1 cellular context compared by ENCODE assay signal in the genomic region with DNA sequence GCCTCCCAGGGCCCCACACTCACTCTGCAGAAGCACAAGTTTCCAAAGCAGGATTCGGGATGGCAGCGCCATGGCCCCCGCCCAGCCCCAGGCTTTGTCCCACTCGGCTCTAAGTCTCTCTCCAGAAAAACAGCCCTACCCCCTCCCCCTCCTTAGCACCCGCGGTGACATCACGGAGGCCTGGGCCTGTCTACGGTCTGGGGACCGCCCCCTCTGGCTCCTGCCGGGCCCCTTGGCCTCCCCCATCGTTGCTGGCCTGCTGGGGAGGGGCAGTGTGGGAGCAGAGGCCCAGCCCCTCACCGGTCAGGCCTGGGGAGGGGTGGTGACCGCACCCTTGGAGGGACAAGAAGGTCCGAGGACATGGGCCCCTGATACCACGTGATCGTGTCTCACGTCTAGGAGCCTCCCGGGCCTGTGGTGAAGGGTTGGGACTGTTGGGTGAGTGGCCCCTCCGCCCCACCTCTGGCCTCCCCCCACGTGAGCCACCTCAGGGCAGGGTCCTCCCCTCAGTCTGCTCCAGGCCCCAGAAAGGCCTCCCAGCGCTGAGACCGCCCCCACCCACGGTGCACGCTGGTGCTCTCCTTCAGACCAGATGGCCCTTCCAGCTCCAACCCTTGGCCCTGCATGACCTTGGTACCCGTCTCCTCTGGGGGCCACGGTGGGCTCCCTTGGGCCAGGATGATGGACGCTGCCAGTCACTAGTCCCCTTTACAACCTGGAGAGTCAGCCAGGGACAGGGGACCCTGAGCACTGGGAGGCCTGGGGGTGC.
TF ChIP-seq lines count a peak whose summit lies in the region.

A gene with protein sequence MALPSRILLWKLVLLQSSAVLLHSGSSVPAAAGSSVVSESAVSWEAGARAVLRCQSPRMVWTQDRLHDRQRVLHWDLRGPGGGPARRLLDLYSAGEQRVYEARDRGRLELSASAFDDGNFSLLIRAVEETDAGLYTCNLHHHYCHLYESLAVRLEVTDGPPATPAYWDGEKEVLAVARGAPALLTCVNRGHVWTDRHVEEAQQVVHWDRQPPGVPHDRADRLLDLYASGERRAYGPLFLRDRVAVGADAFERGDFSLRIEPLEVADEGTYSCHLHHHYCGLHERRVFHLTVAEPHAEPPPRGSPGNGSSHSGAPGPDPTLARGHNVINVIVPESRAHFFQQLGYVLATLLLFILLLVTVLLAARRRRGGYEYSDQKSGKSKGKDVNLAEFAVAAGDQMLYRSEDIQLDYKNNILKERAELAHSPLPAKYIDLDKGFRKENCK (minus strand): TSS at position 123 of the 769 bp plus-strand sequence. CDS start 51 bp downstream, at position 72.

TF ChIP-seq in K562, 482 proteins besides CTCF, POLR2A, EP300 and RAD21 (continued from another document and continues in another):
- no peak for TF ChIP-seq TCF7 (IDR thresholded peaks at IDR 0.05; ENCODE audit: borderline replicate concordance)
- TF ChIP-seq NEUROD1 (IDR thresholded peaks at IDR 0.05; ENCODE audit: borderline replicate concordance, low read depth, low read length, partially characterized antibody): no peak
- TF ChIP-seq FOSL1 (tag; conservative IDR thresholded peaks at IDR 0.05): no peak
- TF ChIP-seq MGA (IDR thresholded peaks at IDR 0.05): peak; percentile 78
- no peak for TF ChIP-seq POLR2H (tag; IDR thresholded peaks at IDR 0.05; ENCODE audit: low read depth)
- TF ChIP-seq GTF2A2 (tag; IDR thresholded peaks at IDR 0.05): no peak
- no peak for TF ChIP-seq ZNF512 (tag; IDR thresholded peaks at IDR 0.05)
- TF ChIP-seq ZSCAN32 (CRISPR knock-in tag; IDR thresholded peaks at IDR 0.05): no peak
- no peak for TF ChIP-seq ZNF668 (CRISPR knock-in tag; IDR thresholded peaks at IDR 0.05)
- no peak for TF ChIP-seq MAFG (tag; conservative IDR thresholded peaks at IDR 0.05)
- TF ChIP-seq VEZF1 (CRISPR knock-in tag; IDR thresholded peaks at IDR 0.05): peak; percentile 90
- TF ChIP-seq YBX1 (IDR thresholded peaks at IDR 0.05): no peak
- no peak for TF ChIP-seq NR2F6 (CRISPR knock-in tag; IDR thresholded peaks at IDR 0.05)
- peak; percentile 91 for TF ChIP-seq ZBTB7A (IDR thresholded peaks at IDR 0.05; ENCODE audit: borderline replicate concordance, control insufficient read depth, low read depth, low read length)
- TF ChIP-seq ZNF224 (CRISPR knock-in tag; IDR thresholded peaks at IDR 0.05): no peak
- TF ChIP-seq ZNF511 (CRISPR knock-in tag; IDR thresholded peaks at IDR 0.05): 0 out of 2 replicates have a peak, but pooled peaks have one; percentile 20
- TF ChIP-seq, protein P1, sequence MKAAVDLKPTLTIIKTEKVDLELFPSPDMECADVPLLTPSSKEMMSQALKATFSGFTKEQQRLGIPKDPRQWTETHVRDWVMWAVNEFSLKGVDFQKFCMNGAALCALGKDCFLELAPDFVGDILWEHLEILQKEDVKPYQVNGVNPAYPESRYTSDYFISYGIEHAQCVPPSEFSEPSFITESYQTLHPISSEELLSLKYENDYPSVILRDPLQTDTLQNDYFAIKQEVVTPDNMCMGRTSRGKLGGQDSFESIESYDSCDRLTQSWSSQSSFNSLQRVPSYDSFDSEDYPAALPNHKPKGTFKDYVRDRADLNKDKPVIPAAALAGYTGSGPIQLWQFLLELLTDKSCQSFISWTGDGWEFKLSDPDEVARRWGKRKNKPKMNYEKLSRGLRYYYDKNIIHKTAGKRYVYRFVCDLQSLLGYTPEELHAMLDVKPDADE (conservative IDR thresholded peaks at IDR 0.05; ENCODE audit: control insufficient read depth, low read depth, low read length): 0 out of 2 replicates have a peak, but pooled peaks have one; percentile 50
- TF ChIP-seq, protein P2, sequence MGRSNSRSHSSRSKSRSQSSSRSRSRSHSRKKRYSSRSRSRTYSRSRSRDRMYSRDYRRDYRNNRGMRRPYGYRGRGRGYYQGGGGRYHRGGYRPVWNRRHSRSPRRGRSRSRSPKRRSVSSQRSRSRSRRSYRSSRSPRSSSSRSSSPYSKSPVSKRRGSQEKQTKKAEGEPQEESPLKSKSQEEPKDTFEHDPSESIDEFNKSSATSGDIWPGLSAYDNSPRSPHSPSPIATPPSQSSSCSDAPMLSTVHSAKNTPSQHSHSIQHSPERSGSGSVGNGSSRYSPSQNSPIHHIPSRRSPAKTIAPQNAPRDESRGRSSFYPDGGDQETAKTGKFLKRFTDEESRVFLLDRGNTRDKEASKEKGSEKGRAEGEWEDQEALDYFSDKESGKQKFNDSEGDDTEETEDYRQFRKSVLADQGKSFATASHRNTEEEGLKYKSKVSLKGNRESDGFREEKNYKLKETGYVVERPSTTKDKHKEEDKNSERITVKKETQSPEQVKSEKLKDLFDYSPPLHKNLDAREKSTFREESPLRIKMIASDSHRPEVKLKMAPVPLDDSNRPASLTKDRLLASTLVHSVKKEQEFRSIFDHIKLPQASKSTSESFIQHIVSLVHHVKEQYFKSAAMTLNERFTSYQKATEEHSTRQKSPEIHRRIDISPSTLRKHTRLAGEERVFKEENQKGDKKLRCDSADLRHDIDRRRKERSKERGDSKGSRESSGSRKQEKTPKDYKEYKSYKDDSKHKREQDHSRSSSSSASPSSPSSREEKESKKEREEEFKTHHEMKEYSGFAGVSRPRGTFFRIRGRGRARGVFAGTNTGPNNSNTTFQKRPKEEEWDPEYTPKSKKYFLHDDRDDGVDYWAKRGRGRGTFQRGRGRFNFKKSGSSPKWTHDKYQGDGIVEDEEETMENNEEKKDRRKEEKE (IDR thresholded peaks at IDR 0.05; ENCODE audit: borderline replicate concordance in 1 of 2, control insufficient read depth in 1 of 2, low read depth in 2 of 2, low read length in 1 of 2): no peak
- TF ChIP-seq, protein P3, sequence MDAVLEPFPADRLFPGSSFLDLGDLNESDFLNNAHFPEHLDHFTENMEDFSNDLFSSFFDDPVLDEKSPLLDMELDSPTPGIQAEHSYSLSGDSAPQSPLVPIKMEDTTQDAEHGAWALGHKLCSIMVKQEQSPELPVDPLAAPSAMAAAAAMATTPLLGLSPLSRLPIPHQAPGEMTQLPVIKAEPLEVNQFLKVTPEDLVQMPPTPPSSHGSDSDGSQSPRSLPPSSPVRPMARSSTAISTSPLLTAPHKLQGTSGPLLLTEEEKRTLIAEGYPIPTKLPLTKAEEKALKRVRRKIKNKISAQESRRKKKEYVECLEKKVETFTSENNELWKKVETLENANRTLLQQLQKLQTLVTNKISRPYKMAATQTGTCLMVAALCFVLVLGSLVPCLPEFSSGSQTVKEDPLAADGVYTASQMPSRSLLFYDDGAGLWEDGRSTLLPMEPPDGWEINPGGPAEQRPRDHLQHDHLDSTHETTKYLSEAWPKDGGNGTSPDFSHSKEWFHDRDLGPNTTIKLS (IDR thresholded peaks at IDR 0.05; ENCODE audit: borderline replicate concordance, low read depth): 0 out of 2 replicates have a peak, but pooled peaks have one; percentile 15
- TF ChIP-seq ZNF785 (CRISPR knock-in tag; IDR thresholded peaks at IDR 0.05): no peak
- no peak for TF ChIP-seq ZZZ3 (IDR thresholded peaks at IDR 0.05)
- TF ChIP-seq, protein P4, sequence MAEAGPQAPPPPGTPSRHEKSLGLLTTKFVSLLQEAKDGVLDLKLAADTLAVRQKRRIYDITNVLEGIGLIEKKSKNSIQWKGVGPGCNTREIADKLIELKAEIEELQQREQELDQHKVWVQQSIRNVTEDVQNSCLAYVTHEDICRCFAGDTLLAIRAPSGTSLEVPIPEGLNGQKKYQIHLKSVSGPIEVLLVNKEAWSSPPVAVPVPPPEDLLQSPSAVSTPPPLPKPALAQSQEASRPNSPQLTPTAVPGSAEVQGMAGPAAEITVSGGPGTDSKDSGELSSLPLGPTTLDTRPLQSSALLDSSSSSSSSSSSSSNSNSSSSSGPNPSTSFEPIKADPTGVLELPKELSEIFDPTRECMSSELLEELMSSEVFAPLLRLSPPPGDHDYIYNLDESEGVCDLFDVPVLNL (CRISPR knock-in tag; IDR thresholded peaks at IDR 0.05; ENCODE audit: low read depth): no peak
